In the genomic region with DNA sequence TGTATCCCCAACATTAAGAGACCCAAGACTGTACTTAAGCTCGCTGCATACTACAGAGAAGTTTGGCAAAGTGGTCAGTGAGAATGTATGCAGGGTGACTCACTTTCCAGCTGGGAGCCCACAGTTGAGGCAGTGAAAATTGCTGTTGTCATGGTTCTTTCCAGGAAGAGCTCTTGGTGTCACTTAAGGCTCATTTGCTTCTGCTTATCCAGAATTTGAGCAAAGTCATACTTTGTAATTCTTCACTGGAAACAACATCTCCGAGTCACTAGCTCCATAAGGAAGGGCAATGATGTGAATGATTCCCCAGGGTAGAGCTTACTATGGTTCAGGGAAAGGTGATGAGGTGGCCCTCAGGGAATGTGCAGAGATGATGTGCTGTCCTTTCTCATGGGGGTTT, we compare ENCODE assay signal across 11 cellular contexts.
DNase-seq lines count a peak whose midpoint lies in the region; ATAC-seq and TF ChIP-seq lines count a peak whose summit lies in the region.
"Had no signal": no experiment of that assay in that cellular context is flagged by ENCODE, and none has a peak within 500 bp of the region (broad histone marks: within the 10 kb centered on the region; RNA-seq: fewer than 3 reads in every experiment).

No MANE protein-coding gene starts in this region.

- H3K4me1 ChIP-seq in SK-N-SH (ENCODE audit: control insufficient read depth in 1 of 2, insufficient read depth in 2 of 2, low read depth in 1 of 2, low read length in 1 of 2) (peaks cover 0 to 7% of the 10 kb centered on the region in 2 experiments; a peak in 2 of 4 replicates), MM.1S (ENCODE audit: low read length) (peaks cover 10% of the 10 kb centered on the region; the same call in 1 of the 2 replicates)
- H3K4me1 ChIP-seq: neural progenitor cell had no signal

- peak; percentile 60 for DNase-seq in HFF-Myc (ENCODE audit: extremely low read depth, low read depth)
- no peak for DNase-seq in SK-N-SH
- peak; percentile 10 for DNase-seq in fibroblast of gingiva (ENCODE audit: low read depth)
- DNase-seq in smooth muscle cell of the brain vasculature (ENCODE audit: low read depth, low spot score): peak; percentile 57
- no peak for DNase-seq in NCI-H446 treated with DMSO at 0.1 percent for 48 hours (lab: John Stamatoyannopoulos, UW)
- DNase-seq in NCI-H1694 (lab: John Stamatoyannopoulos, UW): no peak
- no peak for DNase-seq in MM.1S
- DNase-seq: stimulated activated CD4-positive, alpha-beta T cell treated with anti-CD3 and anti-CD28 coated beads, Interleukin-4, amount 100 ng/mL, for 1 hour had no signal

- H2AFZ ChIP-seq in SK-N-SH (ENCODE audit: low read depth) (no peak overlapping the region), MM.1S (ENCODE audit: low read length) (no peak overlapping the region)
- H2AFZ ChIP-seq: neural progenitor cell had no signal

- POLR2A ChIA-PET in SK-N-SH (lab: Yijun Ruan, JAX): no interaction called here

- WGBS in SK-N-SH (ENCODE audit: low lambda C conversion rate): 12% methylated on average over 2 of the region's 2 CpGs

- H4K20me1 ChIP-seq in SK-N-SH (ENCODE audit: insufficient read depth) (no peaks in the 10 kb centered on the region), MM.1S (ENCODE audit: insufficient read depth, low read length) (no peaks in the 10 kb centered on the region)

- TF ChIP-seq EP300 in SK-N-SH (IDR thresholded peaks at IDR 0.05; ENCODE audit: borderline replicate concordance in 1 of 2, low read depth in 1 of 2, low read length in 1 of 2): peak in 1 of 2 experiments; percentile 44; a peak in 1 of 4 replicates

- H3K9me3 ChIP-seq in SK-N-SH: no peaks in the 10 kb centered on the region
- H3K9me3 ChIP-seq in MM.1S (replicated peaks; ENCODE audit: insufficient read depth, low read length): no peaks in the 10 kb centered on the region

- CTCF ChIA-PET in SK-N-SH (lab: Yijun Ruan, JAX): interaction anchor here (0.6 kb wide), 1 partner anchor 12 kb away, joined by 3 read pairs; no protein-coding TSS in a partner anchor

- no peak for ATAC-seq in GM18867 (IDR thresholded peaks at IDR 0.05; ENCODE audit: unreplicated experiment)
- ATAC-seq: HCT116 had no signal

- H3K4me2 ChIP-seq in SK-N-SH (peak overlapping the region; percentile 63), MM.1S (ENCODE audit: low read depth, low read length) (no peak overlapping the region)
- H3K4me2 ChIP-seq: neural progenitor cell had no signal

- H3K9ac ChIP-seq in SK-N-SH: peak overlapping the region; percentile 31; the same call in 1 of the 2 replicates
- no peak overlapping the region for H3K9ac ChIP-seq in MM.1S (ENCODE audit: low read length)
- H3K9ac ChIP-seq: neural progenitor cell had no signal

- H3K4me3 ChIP-seq in HFF-Myc (replicated peaks; ENCODE audit: low read depth, low read length) (no peak overlapping the region), SK-N-SH (ENCODE audit: low read depth in 2 of 2, low read length in 1 of 2) (0 out of 4 replicates have a peak overlapping the region, but pooled peaks of 1 of the 2 experiments have one; percentile 10), MM.1S (ENCODE audit: low read length) (no peak overlapping the region)
- H3K4me3 ChIP-seq: neural progenitor cell had no signal

- H3F3A ChIP-seq in SK-N-SH (replicated peaks; ENCODE audit: insufficient read depth) (peaks cover 19% of the 10 kb centered on the region), MM.1S (ENCODE audit: insufficient read depth, low read length) (no peaks in the 10 kb centered on the region)

- H3K79me2 ChIP-seq in SK-N-SH (ENCODE audit: insufficient read depth): no peaks in the 10 kb centered on the region
- no peaks in the 10 kb centered on the region for H3K79me2 ChIP-seq in MM.1S (ENCODE audit: low read length)

- H3K27me3 ChIP-seq in SK-N-SH (ENCODE audit: insufficient read depth) (no peaks in the 10 kb centered on the region), MM.1S (replicated peaks; ENCODE audit: insufficient read depth, low read length) (no peaks in the 10 kb centered on the region)
- H3K27me3 ChIP-seq: neural progenitor cell had no signal

- no peak for TF ChIP-seq RAD21 in SK-N-SH (IDR thresholded peaks at IDR 0.05; ENCODE audit: low read length)

- no peaks in the 10 kb centered on the region for H3K9me2 ChIP-seq in SK-N-SH
- H3K9me2 ChIP-seq in MM.1S (replicated peaks; ENCODE audit: insufficient read depth, low read length): no peaks in the 10 kb centered on the region

- H3K36me3 ChIP-seq in SK-N-SH (replicated peaks in 1 of 2; ENCODE audit: control insufficient read depth in 1 of 2, insufficient read depth in 2 of 2, low read length in 1 of 2): no peaks in the 10 kb centered on the region
- H3K36me3 ChIP-seq in MM.1S (replicated peaks; ENCODE audit: insufficient read depth, low read length): no peaks in the 10 kb centered on the region
- H3K36me3 ChIP-seq: neural progenitor cell had no signal

- H3K27ac ChIP-seq in SK-N-SH (ENCODE audit: low read depth in 2 of 2, low read length in 1 of 2) (peak overlapping the region in 1 of 2 experiments; percentile 79; a peak in 2 of 4 replicates), MM.1S (ENCODE audit: low read length) (no peak overlapping the region)
- H3K27ac ChIP-seq: neural progenitor cell had no signal

- no peak for TF ChIP-seq CTCF in HFF-Myc (IDR thresholded peaks at IDR 0.05; ENCODE audit: low read depth, low read length, missing control alignments)
- no peak for TF ChIP-seq CTCF in SK-N-SH (IDR thresholded peaks at IDR 0.05)
- no peak for TF ChIP-seq CTCF in MM.1S (IDR thresholded peaks at IDR 0.05; ENCODE audit: low read length)

TF ChIP-seq in SK-N-SH, 30 proteins besides CTCF, POLR2A, EP300 and RAD21 (continues in another document):
- TF ChIP-seq, protein P1, sequence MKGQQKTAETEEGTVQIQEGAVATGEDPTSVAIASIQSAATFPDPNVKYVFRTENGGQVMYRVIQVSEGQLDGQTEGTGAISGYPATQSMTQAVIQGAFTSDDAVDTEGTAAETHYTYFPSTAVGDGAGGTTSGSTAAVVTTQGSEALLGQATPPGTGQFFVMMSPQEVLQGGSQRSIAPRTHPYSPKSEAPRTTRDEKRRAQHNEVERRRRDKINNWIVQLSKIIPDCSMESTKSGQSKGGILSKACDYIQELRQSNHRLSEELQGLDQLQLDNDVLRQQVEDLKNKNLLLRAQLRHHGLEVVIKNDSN (IDR thresholded peaks at IDR 0.05; ENCODE audit: borderline replicate concordance, low read depth): no peak
- TF ChIP-seq, protein P2, sequence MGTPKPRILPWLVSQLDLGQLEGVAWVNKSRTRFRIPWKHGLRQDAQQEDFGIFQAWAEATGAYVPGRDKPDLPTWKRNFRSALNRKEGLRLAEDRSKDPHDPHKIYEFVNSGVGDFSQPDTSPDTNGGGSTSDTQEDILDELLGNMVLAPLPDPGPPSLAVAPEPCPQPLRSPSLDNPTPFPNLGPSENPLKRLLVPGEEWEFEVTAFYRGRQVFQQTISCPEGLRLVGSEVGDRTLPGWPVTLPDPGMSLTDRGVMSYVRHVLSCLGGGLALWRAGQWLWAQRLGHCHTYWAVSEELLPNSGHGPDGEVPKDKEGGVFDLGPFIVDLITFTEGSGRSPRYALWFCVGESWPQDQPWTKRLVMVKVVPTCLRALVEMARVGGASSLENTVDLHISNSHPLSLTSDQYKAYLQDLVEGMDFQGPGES (IDR thresholded peaks at IDR 0.05; ENCODE audit: low read depth, low read length): no peak
- TF ChIP-seq GATA2 (CRISPR knock-in tag; IDR thresholded peaks at IDR 0.05) (no peak), NFIC (IDR thresholded peaks at IDR 0.05; ENCODE audit: borderline replicate concordance) (peak; percentile 73), ELF1 (IDR thresholded peaks at IDR 0.05) (no peak), RFX5 (IDR thresholded peaks at IDR 0.05; ENCODE audit: low read length) (no peak), GABPA (IDR thresholded peaks at IDR 0.05; ENCODE audit: low read depth) (no peak), NRF1 (IDR thresholded peaks at IDR 0.05; ENCODE audit: low read depth, low read length) (no peak), EZH2phosphoT487 (IDR thresholded peaks at IDR 0.05; ENCODE audit: borderline replicate concordance, low read depth) (no peak)
- TF ChIP-seq, protein P3, sequence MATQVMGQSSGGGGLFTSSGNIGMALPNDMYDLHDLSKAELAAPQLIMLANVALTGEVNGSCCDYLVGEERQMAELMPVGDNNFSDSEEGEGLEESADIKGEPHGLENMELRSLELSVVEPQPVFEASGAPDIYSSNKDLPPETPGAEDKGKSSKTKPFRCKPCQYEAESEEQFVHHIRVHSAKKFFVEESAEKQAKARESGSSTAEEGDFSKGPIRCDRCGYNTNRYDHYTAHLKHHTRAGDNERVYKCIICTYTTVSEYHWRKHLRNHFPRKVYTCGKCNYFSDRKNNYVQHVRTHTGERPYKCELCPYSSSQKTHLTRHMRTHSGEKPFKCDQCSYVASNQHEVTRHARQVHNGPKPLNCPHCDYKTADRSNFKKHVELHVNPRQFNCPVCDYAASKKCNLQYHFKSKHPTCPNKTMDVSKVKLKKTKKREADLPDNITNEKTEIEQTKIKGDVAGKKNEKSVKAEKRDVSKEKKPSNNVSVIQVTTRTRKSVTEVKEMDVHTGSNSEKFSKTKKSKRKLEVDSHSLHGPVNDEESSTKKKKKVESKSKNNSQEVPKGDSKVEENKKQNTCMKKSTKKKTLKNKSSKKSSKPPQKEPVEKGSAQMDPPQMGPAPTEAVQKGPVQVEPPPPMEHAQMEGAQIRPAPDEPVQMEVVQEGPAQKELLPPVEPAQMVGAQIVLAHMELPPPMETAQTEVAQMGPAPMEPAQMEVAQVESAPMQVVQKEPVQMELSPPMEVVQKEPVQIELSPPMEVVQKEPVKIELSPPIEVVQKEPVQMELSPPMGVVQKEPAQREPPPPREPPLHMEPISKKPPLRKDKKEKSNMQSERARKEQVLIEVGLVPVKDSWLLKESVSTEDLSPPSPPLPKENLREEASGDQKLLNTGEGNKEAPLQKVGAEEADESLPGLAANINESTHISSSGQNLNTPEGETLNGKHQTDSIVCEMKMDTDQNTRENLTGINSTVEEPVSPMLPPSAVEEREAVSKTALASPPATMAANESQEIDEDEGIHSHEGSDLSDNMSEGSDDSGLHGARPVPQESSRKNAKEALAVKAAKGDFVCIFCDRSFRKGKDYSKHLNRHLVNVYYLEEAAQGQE (IDR thresholded peaks at IDR 0.05; ENCODE audit: low read depth, low read length): no peak
- TF ChIP-seq, protein P4, sequence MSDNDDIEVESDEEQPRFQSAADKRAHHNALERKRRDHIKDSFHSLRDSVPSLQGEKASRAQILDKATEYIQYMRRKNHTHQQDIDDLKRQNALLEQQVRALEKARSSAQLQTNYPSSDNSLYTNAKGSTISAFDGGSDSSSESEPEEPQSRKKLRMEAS (IDR thresholded peaks at IDR 0.05; ENCODE audit: low read depth): no peak

Comparison
In these comparisons a context has a peak if more than half of its experiments do, and no peak if none do; other contexts are left out.
1. DNase-seq: peak in HFF-Myc (single experiment), fibroblast of gingiva (single experiment) and smooth muscle cell of the brain vasculature (single experiment); none in SK-N-SH (single experiment), NCI-H446 treated with DMSO at 0.1 percent for 48 hours (single experiment), NCI-H1694 (single experiment) and MM.1S (single experiment).